10 cellular contexts compared by ENCODE assay signal in genomic region chr9:91302831-91303230, GRCh38. TPM values are rescaled to one million over a fixed set of nuclear protein-coding genes. Genes with fewer than 3 reads are reported as not detected.
DNase-seq lines count a peak whose midpoint lies in the region; ATAC-seq and TF ChIP-seq lines count a peak whose summit lies in the region.
"Had no signal": no experiment of that assay in that cellular context is flagged by ENCODE, and none has a peak within 500 bp of the region (broad histone marks: within the 10 kb centered on the region; RNA-seq: fewer than 3 reads in every experiment).

No MANE protein-coding gene starts in this region.

- ATAC-seq in GM19397 (IDR thresholded peaks at IDR 0.05; ENCODE audit: unreplicated experiment): no peak
- ATAC-seq in GM18511 (IDR thresholded peaks at IDR 0.05; ENCODE audit: unreplicated experiment): no peak
- no peak for ATAC-seq in GM21367 (IDR thresholded peaks at IDR 0.05; ENCODE audit: unreplicated experiment)

- H3K9me3 ChIP-seq in suprapubic skin: no peaks in the 10 kb centered on the region
- H3K9me3 ChIP-seq: ovary had no signal

- H3K27ac ChIP-seq in suprapubic skin: peak overlapping the region; percentile 62

- TF ChIP-seq POLR2A in suprapubic skin (IDR thresholded peaks at IDR 0.05): no peak

- no peak for TF ChIP-seq CTCF in suprapubic skin (IDR thresholded peaks at IDR 0.05)

- TF ChIP-seq EP300 in suprapubic skin (IDR thresholded peaks at IDR 0.05): peak; percentile 31

- no peak overlapping the region for H3K4me3 ChIP-seq in suprapubic skin
- H3K4me3 ChIP-seq: ovary had no signal

- 26% methylated on average over 4 of the region's 4 CpGs for WGBS in suprapubic skin

- peak; percentile 52 for DNase-seq in HT-29 (ENCODE audit: low spot score)
- DNase-seq in amniotic stem cell (lab: John Stamatoyannopoulos, UW): peak; percentile 27
- peak; percentile 59 for DNase-seq in inferior parietal cortex (ENCODE audit: extremely low spot score)
- DNase-seq in suprapubic skin (ENCODE audit: low spot score in 2 of 2): no peak
- no peak for DNase-seq in GOT3 (lab: John Stamatoyannopoulos, UW)
- DNase-seq: activated naive CD4-positive, alpha-beta T cell; ovary had no signal

- H3K4me1 ChIP-seq in suprapubic skin: peaks cover 47% of the 10 kb centered on the region

- no peaks in the 10 kb centered on the region for H3K27me3 ChIP-seq in suprapubic skin
- H3K27me3 ChIP-seq: ovary had no signal

- no peaks in the 10 kb centered on the region for H3K36me3 ChIP-seq in suprapubic skin
- H3K36me3 ChIP-seq: ovary had no signal

RNA-seq across cellular contexts. Expression of gene AUH, which starts 58.9 kb away (rescaled TPM):
- total RNA-seq in HT-29 (2014; rRNA removed; shearing (Covaris generic)): 28.6 TPM in 2 replicates
- total RNA-seq in suprapubic skin: 10 to 100 TPM; 26.0 to 61.0 (median 31.0) TPM

Comparison
In these comparisons a context has a peak if more than half of its experiments do, and no peak if none do; other contexts are left out.
1. DNase-seq: peak in HT-29 (single experiment), amniotic stem cell (single experiment) and inferior parietal cortex (single experiment); none in suprapubic skin (0 of 2) and GOT3 (single experiment).